ENCODE assay signal across 8 cellular contexts in the genomic region with DNA sequence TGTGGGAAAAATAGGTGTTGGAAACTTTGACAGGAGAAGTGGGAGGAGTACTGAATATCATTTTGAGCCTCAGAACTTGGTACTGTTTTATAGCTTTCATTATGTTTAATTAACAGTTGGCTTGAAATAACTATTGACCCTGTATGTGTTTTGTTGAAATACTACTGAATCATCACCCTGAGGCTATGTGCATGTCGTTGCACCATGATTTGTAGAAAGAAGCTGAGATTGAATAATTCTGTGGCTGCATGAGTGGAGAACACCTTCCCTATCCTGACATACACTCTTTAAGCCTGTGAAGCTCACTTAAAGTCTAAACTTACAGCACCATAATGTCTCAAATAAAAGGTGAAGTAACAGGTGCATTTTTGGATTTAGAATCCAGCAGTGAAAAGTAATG.
"Had no signal": no experiment of that assay in that cellular context is flagged by ENCODE, and none has a peak within 500 bp of the region (broad histone marks: within the 10 kb centered on the region; RNA-seq: fewer than 3 reads in every experiment).

No MANE protein-coding gene starts in this region.

- H3K27ac ChIP-seq: GM23248 had no signal

- ATAC-seq: HCT116, K562 had no signal

- H3K9ac ChIP-seq: GM23248 had no signal

- H3K36me3 ChIP-seq: HAP-1 had no signal

- H3K4me3 ChIP-seq: GM23248, HAP-1, K562 had no signal

- H3K9me3 ChIP-seq: HAP-1 had no signal

- H2AFZ ChIP-seq: GM23248 had no signal

- H3K4me1 ChIP-seq: HAP-1 had no signal

- H3K4me3 Mint-ChIP-seq: HFFc6 had no signal

- DNase-seq: GM23248, GOT3, H7, HFFc6, IMR-90 had no signal

- H3K27ac Mint-ChIP-seq: HFFc6 had no signal
